In genomic region chr1:201408176-201408814, GRCh38 we compare ENCODE assay signal across 8 cellular contexts.
DNase-seq lines count a peak whose midpoint lies in the region; ATAC-seq lines count a peak whose summit lies in the region.

No MANE protein-coding gene starts in this region.

- DNase-seq in COLO829 (ENCODE audit: low spot score), result peak; percentile 88
- DNase-seq in NCI-H82 treated with DMSO at 0.1 percent for 48 hours (lab: John Stamatoyannopoulos, UW; ENCODE audit: unreplicated experiment), result peak; percentile 69
- peak; percentile 12 to 38 for DNase-seq in activated CD8-positive, alpha-beta memory T cell treated with anti-CD3 and anti-CD28 coated beads for 4 hours (ENCODE audit: low read depth in 2 of 2)
- peak; percentile 94 for DNase-seq in epidermal melanocyte (ENCODE audit: insufficient read length, low spot score)
- peak; percentile 12 for DNase-seq in middle frontal gyrus (ENCODE audit: extremely low spot score, low spot score)
- DNase-seq in stimulated activated CD8-positive, alpha-beta memory T cell treated with anti-CD3 and anti-CD28 coated beads, Interleukin-4, amount 100 ng/mL, for 24 hours (ENCODE audit: low read depth), result peak; percentile 62

- ATAC-seq in HG03159 (IDR thresholded peaks at IDR 0.05; ENCODE audit: unreplicated experiment) (peak; percentile 55), GM18907 (IDR thresholded peaks at IDR 0.05; ENCODE audit: unreplicated experiment) (no peak)

Comparison
In these comparisons a context has a peak if more than half of its experiments do, and no peak if none do; other contexts are left out.
1. DNase-seq: peak in every context shown above with its lines; median percentile 94 in epidermal melanocyte; 88 in COLO829; 69 in NCI-H82 treated with DMSO at 0.1 percent for 48 hours; 62 in stimulated activated CD8-positive, alpha-beta memory T cell treated with anti-CD3 and anti-CD28 coated beads, Interleukin-4, amount 100 ng/mL, for 24 hours; 25 in activated CD8-positive, alpha-beta memory T cell treated with anti-CD3 and anti-CD28 coated beads for 4 hours; 12 in middle frontal gyrus.